ENCODE assay signal across 19 cellular contexts in the genomic region with DNA sequence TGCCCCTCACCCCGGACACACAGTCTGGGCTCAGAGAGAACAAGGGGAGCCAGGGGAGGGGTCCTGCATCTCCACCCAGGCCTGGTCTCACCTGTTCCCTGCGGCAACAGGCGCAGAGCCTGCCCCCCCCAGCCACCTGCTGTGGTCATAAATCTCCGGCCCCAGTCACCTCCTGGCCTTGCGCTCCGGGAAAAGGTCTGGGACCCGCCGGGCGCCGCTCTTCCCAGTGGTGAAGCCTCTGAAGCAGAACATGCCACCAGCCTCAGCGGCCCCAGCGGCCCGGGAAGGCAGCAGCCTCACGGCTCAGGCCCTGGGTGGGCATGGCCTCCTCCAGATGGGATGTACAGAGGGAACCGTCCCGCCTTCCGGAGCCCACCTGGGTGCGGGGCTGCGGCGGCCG. TPM values are rescaled to one million over a fixed set of nuclear protein-coding genes. Genes with fewer than 3 reads are reported as not detected.
A peak's percentile ranks its signal among the peaks of the same experiment; 100 is the strongest.
DNase-seq lines count a peak whose midpoint lies in the region; ATAC-seq and TF ChIP-seq lines count a peak whose summit lies in the region.
"Had no signal": no experiment of that assay in that cellular context is flagged by ENCODE, and none has a peak within 500 bp of the region (broad histone marks: within the 10 kb centered on the region; RNA-seq: fewer than 3 reads in every experiment).

No MANE protein-coding gene starts in this region.

- H3K9me3 ChIP-seq in heart left ventricle (no peaks in the 10 kb centered on the region), esophagus muscularis mucosa (no peaks in the 10 kb centered on the region), psoas muscle (no peaks in the 10 kb centered on the region)
- H3K9me3 ChIP-seq: thoracic aorta had no signal

- 84 to 89% (median 88%) methylated on average over 10 to 21 of the region's 21 CpGs for WGBS in heart left ventricle, 4 donors
- WGBS in esophagus muscularis mucosa = no CpG with 5 or more reads among the region's 21 CpGs
- 20 to 51% (median 23%) methylated on average over 21 of the region's 21 CpGs for WGBS in psoas muscle, 3 donors

- H3K27me3 ChIP-seq in heart left ventricle = no peaks in the 10 kb centered on the region
- H3K27me3 ChIP-seq in esophagus muscularis mucosa = no peaks in the 10 kb centered on the region
- H3K27me3 ChIP-seq in psoas muscle (ENCODE audit: insufficient read depth in 3 of 3, low read length in 2 of 3) = peaks cover 0 to 3% (median 0%) of the 10 kb centered on the region in 3 donors

- intact Hi-C loops in heart left ventricle (cut with DNase I) (no loop called here), left cardiac atrium (cut with DNase I) (no loop called here), esophagus muscularis mucosa (cut with DNase I) (loop anchor here (5.0 kb wide), 1 partner anchor 38 kb away; no protein-coding TSS in a partner anchor), psoas muscle (cut with DNase I) (no loop called here)

- peak overlapping the region in 7 of 12 donors; percentile 51 to 81 (median 75) for H3K27ac ChIP-seq in heart left ventricle
- peak overlapping the region; percentile 72 to 79 (median 76) for H3K27ac ChIP-seq in esophagus muscularis mucosa (replicated peaks in 1 of 4)
- H3K27ac ChIP-seq in psoas muscle = peak overlapping the region; percentile 85
- H3K27ac ChIP-seq in coronary artery = peak overlapping the region in 1 of 2 donors; percentile 64
- H3K27ac ChIP-seq: thoracic aorta had no signal

- TF ChIP-seq CTCF in heart left ventricle (IDR thresholded peaks at IDR 0.05) (no peak), esophagus muscularis mucosa (IDR thresholded peaks at IDR 0.05) (no peak), psoas muscle (IDR thresholded peaks at IDR 0.05) (no peak), coronary artery (IDR thresholded peaks at IDR 0.05) (no peak)

- TF ChIP-seq POLR2A in heart left ventricle (IDR thresholded peaks at IDR 0.05) (no peak), esophagus muscularis mucosa (IDR thresholded peaks at IDR 0.05; ENCODE audit: low read depth) (no peak)

- ATAC-seq in heart left ventricle (no peak), left cardiac atrium (no peak), psoas muscle (peak; percentile 48 to 78 (median 74))
- ATAC-seq: natural killer cell treated with Interleukin-12 subunit alpha and Interleukin-12 subunit beta and Interleukin-15 and Interleukin-18, amount 100 ng/mL, for 72 hours had no signal

- H3K36me3 ChIP-seq in heart left ventricle (peaks cover 0 to 28% (median 21%) of the 10 kb centered on the region in 9 donors), esophagus muscularis mucosa (peaks cover 7 to 38% (median 35%) of the 10 kb centered on the region in 4 donors), psoas muscle (ENCODE audit: insufficient read depth in 1 of 2, low read depth in 1 of 2) (no peaks in the 10 kb centered on the region)

- H3K4me1 ChIP-seq in heart left ventricle (peaks cover 15 to 79% (median 49%) of the 10 kb centered on the region in 12 donors), esophagus muscularis mucosa (peaks cover 66 to 90% (median 88%) of the 10 kb centered on the region in 4 donors), psoas muscle (peaks cover 65% of the 10 kb centered on the region)

- no peak for TF ChIP-seq EP300 in esophagus muscularis mucosa (IDR thresholded peaks at IDR 0.05)

- H3K4me3 ChIP-seq in heart left ventricle (no peak overlapping the region), esophagus muscularis mucosa (no peak overlapping the region), psoas muscle (peak overlapping the region; percentile 45), coronary artery (no peak overlapping the region)
- H3K4me3 ChIP-seq: thoracic aorta had no signal

- no peak for DNase-seq in heart left ventricle
- no peak for DNase-seq in left cardiac atrium
- DNase-seq in esophagus muscularis mucosa (ENCODE audit: extremely low spot score) = no peak
- peak in 1 of 2 donors; percentile 78 for DNase-seq in psoas muscle
- no peak for DNase-seq in DMS79 treated with DMSO at 0.1 percent for 48 hours (lab: John Stamatoyannopoulos, UW)
- DNase-seq in NCI-H1694 (lab: John Stamatoyannopoulos, UW) = no peak
- DNase-seq in SKM-1 treated with dmso at 0.1 percent for 144 hours (lab: John Stamatoyannopoulos, UW; ENCODE audit: unreplicated experiment) = no peak
- DNase-seq in coronary artery (ENCODE audit: low spot score) = no peak
- DNase-seq: CD4-positive, CD25-positive, alpha-beta regulatory T cell; GOT3; IMR-90; mammary epithelial cell; NCI-H2081; OCI-M1; SIG-M5; stimulated activated CD4-positive, alpha-beta T cell treated with anti-CD3 and anti-CD28 coated beads, Interleukin-12 subunit alpha, Interleukin-12 subunit beta, amount 100 ng/mL, for 4 hours; T-helper 9 cell had no signal

RNA-seq across cellular contexts. Expression of a gene that starts 20.6 kb away (rescaled TPM):
- total RNA-seq in heart left ventricle (10 to 100 TPM; 12.1 to 47.3 (median 22.1) TPM), left cardiac atrium (10 to 100 TPM; 22.7 to 36.0 TPM), esophagus muscularis mucosa (10 to 100 TPM; 48.6 to 90.6 (median 58.8) TPM), psoas muscle (10 to 100 TPM in 3 of 4 donors, 1 to 10 TPM in 1; 8.7 to 15.4 (median 12.3) TPM)
- polyA plus RNA-seq in heart left ventricle (10 to 100 TPM in 1 of 2 donors, 1 to 10 TPM in 1; 8.0 to 12.1 TPM), psoas muscle (1 to 10 TPM; 1.8 to 3.8 (median 2.9) TPM)

RNA-seq across cellular contexts. Expression of a gene that starts 42.4 kb away (rescaled TPM):
- total RNA-seq in heart left ventricle (10 to 100 TPM; 21.1 to 53.3 (median 30.2) TPM), left cardiac atrium (10 to 100 TPM; 27.4 to 40.8 TPM), esophagus muscularis mucosa (10 to 100 TPM; 43.2 to 62.3 (median 51.3) TPM), psoas muscle (10 to 100 TPM; 31.5 to 40.0 (median 37.0) TPM)
- polyA plus RNA-seq in heart left ventricle (10 to 100 TPM; 20.9 to 29.9 TPM), psoas muscle (10 to 100 TPM; 22.3 to 27.6 (median 26.1) TPM)

Comparison
In these comparisons a context has a peak if more than half of its experiments do, and no peak if none do; other contexts are left out.
1. ATAC-seq: peak in psoas muscle (4 of 4); none in heart left ventricle (0 of 4) and left cardiac atrium (0 of 2).